In the genomic region with DNA sequence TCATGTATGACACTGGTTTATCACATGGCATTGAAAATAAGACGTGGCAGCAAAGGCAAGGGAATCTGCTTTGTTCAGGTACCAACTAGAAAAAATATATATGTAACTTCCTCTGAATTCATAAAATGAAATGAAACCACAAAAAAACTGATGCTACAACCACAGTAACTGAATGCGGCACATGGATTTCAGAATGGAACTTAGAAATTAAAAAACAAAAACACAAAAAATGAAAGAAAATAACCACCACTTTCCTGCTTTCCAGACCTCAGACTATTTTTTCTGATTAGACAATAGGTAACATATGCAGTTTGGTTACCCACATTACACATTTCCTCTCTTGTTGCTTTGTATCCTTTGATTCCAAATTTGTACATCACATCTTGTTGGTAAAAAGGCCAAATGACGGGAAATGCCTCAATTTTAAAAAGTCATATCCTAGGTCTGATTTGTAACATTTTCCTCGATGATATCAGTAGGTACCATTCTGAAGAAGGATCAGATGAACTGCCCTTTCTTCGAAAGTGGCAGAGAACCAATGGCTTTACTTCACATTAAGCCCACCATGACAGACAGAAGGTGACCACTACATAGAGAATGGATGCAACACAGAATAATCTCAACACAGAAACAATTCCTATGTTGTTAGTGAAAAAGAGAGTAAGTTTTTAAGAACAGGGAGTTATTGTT, we compare ENCODE assay signal across 31 cellular contexts. TPM values are rescaled to one million over a fixed set of nuclear protein-coding genes. Genes with fewer than 3 reads are reported as not detected.
A peak's percentile ranks its signal among the peaks of the same experiment; 100 is the strongest.
DNase-seq lines count a peak whose midpoint lies in the region; ATAC-seq, FAIRE-seq and TF ChIP-seq lines count a peak whose summit lies in the region.
"Had no signal": no experiment of that assay in that cellular context is flagged by ENCODE, and none has a peak within 500 bp of the region (broad histone marks: within the 10 kb centered on the region; RNA-seq: fewer than 3 reads in every experiment).

No MANE protein-coding gene starts in this region.

- peak overlapping the region; percentile 94 for H3K27ac Mint-ChIP-seq in activated CD4-positive, alpha-beta T cell treated with anti-CD3 and anti-CD28 coated beads, Interleukin-2, amount 10 ng/mL, durations not matched to agents 24 days and 14 days
- peak overlapping the region; percentile 80 for H3K27ac Mint-ChIP-seq in activated T-helper 17 cell treated with anti-CD3 and anti-CD28 coated beads, Interleukin-2, amount 50 U/mL, for 72 hours
- H3K27ac Mint-ChIP-seq in naive thymus-derived CD4-positive, alpha-beta T cell, result peak overlapping the region; percentile 88 to 98 (median 91)
- H3K27ac Mint-ChIP-seq: IgD-negative memory B cell, type B pancreatic cell had no signal

- intact Hi-C loops in activated CD4-positive, alpha-beta T cell treated with anti-CD3 and anti-CD28 coated beads, Interleukin-2, amount 10 ng/mL, durations not matched to agents 24 days and 14 days (cut with micrococcal nuclease), result loop anchor here (1.0 to 2.0 kb wide), 2 partner anchors 20 to 39 kb away; no protein-coding TSS in a partner anchor
- intact Hi-C loops in naive thymus-derived CD4-positive, alpha-beta T cell (cut with micrococcal nuclease), result loop anchor here in 1 of 2 donors (1.0 to 2.0 kb wide), 2 partner anchors 11 to 18 kb away; partner anchors contain the start of gene PDCL

- no peaks in the 10 kb centered on the region for H3K27me3 Mint-ChIP-seq in activated CD4-positive, alpha-beta T cell treated with anti-CD3 and anti-CD28 coated beads, Interleukin-2, amount 10 ng/mL, durations not matched to agents 24 days and 14 days
- H3K27me3 Mint-ChIP-seq in activated T-helper 17 cell treated with anti-CD3 and anti-CD28 coated beads, Interleukin-2, amount 50 U/mL, for 72 hours, result no peaks in the 10 kb centered on the region
- no peaks in the 10 kb centered on the region for H3K27me3 Mint-ChIP-seq in naive thymus-derived CD4-positive, alpha-beta T cell
- H3K27me3 Mint-ChIP-seq: IgD-negative memory B cell, type B pancreatic cell had no signal

- peak overlapping the region; percentile 66 for H3K27ac ChIP-seq in naive thymus-derived CD4-positive, alpha-beta T cell (ENCODE audit: low read depth, low read length)
- H3K27ac ChIP-seq: SJCRH30, VCaP had no signal

- peaks cover 0 to 18% (median 13%) of the 10 kb centered on the region in 3 experiments for H3K36me3 ChIP-seq in naive thymus-derived CD4-positive, alpha-beta T cell (ENCODE audit: control insufficient read depth in 2 of 3, insufficient read depth in 3 of 3, low read length in 3 of 3)

- TF ChIP-seq POLR2A in H54 (IDR thresholded peaks at IDR 0.05; ENCODE audit: low read depth, low read length), result no peak

- peak overlapping the region; percentile 44 for H3K4me3 Mint-ChIP-seq in activated CD4-positive, alpha-beta T cell treated with anti-CD3 and anti-CD28 coated beads, Interleukin-2, amount 10 ng/mL, durations not matched to agents 24 days and 14 days
- H3K4me3 Mint-ChIP-seq in activated T-helper 17 cell treated with anti-CD3 and anti-CD28 coated beads, Interleukin-2, amount 50 U/mL, for 72 hours, result peak overlapping the region; percentile 43
- H3K4me3 Mint-ChIP-seq in naive thymus-derived CD4-positive, alpha-beta T cell, result peak overlapping the region in 8 of 10 donors; percentile 19 to 75 (median 54)
- H3K4me3 Mint-ChIP-seq: IgD-negative memory B cell, type B pancreatic cell had no signal

- H3K4me1 ChIP-seq in naive thymus-derived CD4-positive, alpha-beta T cell (ENCODE audit: control insufficient read depth in 2 of 2, insufficient read depth in 2 of 2, low read length in 2 of 2), result peaks cover 0 to 17% of the 10 kb centered on the region in 2 donors
- H3K4me1 ChIP-seq: SJCRH30 had no signal

- DNase-seq in activated CD4-positive, alpha-beta T cell treated with anti-CD3 and anti-CD28 coated beads, Interleukin-2, amount 10 ng/mL, durations not matched to agents 24 days and 14 days, result no peak
- DNase-seq in activated CD4-positive, alpha-beta T cell treated with anti-CD3 and anti-CD28 coated beads for 4 hours, result no peak
- no peak for DNase-seq in H54 (ENCODE audit: insufficient read length, low spot score)
- peak in 7 of 9 donors; percentile 39 to 87 (median 82) for DNase-seq in naive thymus-derived CD4-positive, alpha-beta T cell
- DNase-seq in stimulated activated CD4-positive, alpha-beta T cell treated with anti-CD3 and anti-CD28 coated beads, Interleukin-4, amount 100 ng/mL, for 4 hours, result no peak
- DNase-seq: 8988T; activated effector memory CD4-positive, alpha-beta T cell treated with Interleukin-2 at 50 U/mL for 16 hours; AML-193; aorta; GOT3; head of caudate nucleus; left cardiac atrium; mesendoderm; MG63; NCI-H1436 treated with DMSO at 0.1 percent for 48 hours; NCI-H510A treated with DMSO at 0.1 percent for 48 hours; retina; SJCRH30; stimulated activated CD4-positive, alpha-beta T cell treated with anti-CD3 and anti-CD28 coated beads, Interleukin-4, amount 100 ng/mL, for 24 hours had no signal

- ATAC-seq in activated T-helper 17 cell treated with anti-CD3 and anti-CD28 coated beads, Interleukin-2, amount 50 U/mL, for 72 hours (replicated peaks), result peak; percentile 63
- ATAC-seq in naive thymus-derived CD4-positive, alpha-beta T cell, result peak; percentile 85
- ATAC-seq in SK-N-SH treated with all-trans-retinoic acid at 6 μM for 48 hours (no peak), HG03469 (IDR thresholded peaks at IDR 0.05; ENCODE audit: unreplicated experiment) (no peak)
- ATAC-seq: left cardiac atrium had no signal

- CTCF ChIA-PET in naive thymus-derived CD4-positive, alpha-beta T cell (lab: Charles Lee), result no interaction called here

- H3K27me3 ChIP-seq in naive thymus-derived CD4-positive, alpha-beta T cell (ENCODE audit: control insufficient read depth in 2 of 2, insufficient read depth in 2 of 2, low read length in 2 of 2), result no peaks in the 10 kb centered on the region
- H3K27me3 ChIP-seq: MG63, SJCRH30 had no signal

- POLR2A ChIA-PET in naive thymus-derived CD4-positive, alpha-beta T cell (lab: Charles Lee), result interaction anchor here (0.6 kb wide), 1 partner anchor 11 kb away, joined by 3 read pairs; no protein-coding TSS in a partner anchor

- no peaks in the 10 kb centered on the region for H3K9me3 ChIP-seq in naive thymus-derived CD4-positive, alpha-beta T cell (ENCODE audit: control insufficient read depth in 2 of 3, low read length in 3 of 3)
- H3K9me3 ChIP-seq: MG63, SJCRH30 had no signal

- H3K4me1 Mint-ChIP-seq in activated CD4-positive, alpha-beta T cell treated with anti-CD3 and anti-CD28 coated beads, Interleukin-2, amount 10 ng/mL, durations not matched to agents 24 days and 14 days, result peaks cover 31% of the 10 kb centered on the region
- peaks cover 29% of the 10 kb centered on the region for H3K4me1 Mint-ChIP-seq in activated T-helper 17 cell treated with anti-CD3 and anti-CD28 coated beads, Interleukin-2, amount 50 U/mL, for 72 hours
- peaks cover 20 to 66% (median 41%) of the 10 kb centered on the region in 7 donors for H3K4me1 Mint-ChIP-seq in naive thymus-derived CD4-positive, alpha-beta T cell

- FAIRE-seq in H54 (lab: Jason Lieb, UNC), result peak; percentile 88
- FAIRE-seq: D721Med, RCC 7860 had no signal

- no peak overlapping the region for H3K4me3 ChIP-seq in naive thymus-derived CD4-positive, alpha-beta T cell (ENCODE audit: low read length)
- H3K4me3 ChIP-seq: MG63, SJCRH30 had no signal

- H3K9me3 Mint-ChIP-seq in activated CD4-positive, alpha-beta T cell treated with anti-CD3 and anti-CD28 coated beads, Interleukin-2, amount 10 ng/mL, durations not matched to agents 24 days and 14 days, result peaks cover 3% of the 10 kb centered on the region
- no peaks in the 10 kb centered on the region for H3K9me3 Mint-ChIP-seq in activated T-helper 17 cell treated with anti-CD3 and anti-CD28 coated beads, Interleukin-2, amount 50 U/mL, for 72 hours
- H3K9me3 Mint-ChIP-seq in naive thymus-derived CD4-positive, alpha-beta T cell, result peaks cover 0 to 2% (median 0%) of the 10 kb centered on the region in 11 donors

- H3K36me3 Mint-ChIP-seq in activated CD4-positive, alpha-beta T cell treated with anti-CD3 and anti-CD28 coated beads, Interleukin-2, amount 10 ng/mL, durations not matched to agents 24 days and 14 days (ENCODE audit: low read depth), result peaks cover 51% of the 10 kb centered on the region
- peaks cover 57% of the 10 kb centered on the region for H3K36me3 Mint-ChIP-seq in activated T-helper 17 cell treated with anti-CD3 and anti-CD28 coated beads, Interleukin-2, amount 50 U/mL, for 72 hours (ENCODE audit: low read depth)
- H3K36me3 Mint-ChIP-seq in naive thymus-derived CD4-positive, alpha-beta T cell, result peaks cover 6 to 47% (median 17%) of the 10 kb centered on the region in 5 donors

TF ChIP-seq in SK-N-SH treated with all-trans-retinoic acid at 6 μM for 48 hours, 23 proteins besides CTCF, POLR2A, EP300 and RAD21 (continues in another document):
- TF ChIP-seq TOX (CRISPR knock-in tag; IDR thresholded peaks at IDR 0.05; ENCODE audit: borderline replicate concordance) (no peak), ZNF565 (CRISPR knock-in tag; conservative IDR thresholded peaks at IDR 0.05; ENCODE audit: low read depth) (no peak), ZFP30 (CRISPR knock-in tag; IDR thresholded peaks at IDR 0.05) (no peak), ARNTL (CRISPR knock-in tag; IDR thresholded peaks at IDR 0.05; ENCODE audit: borderline replicate concordance, low read depth) (no peak), ISL1 (CRISPR knock-in tag; IDR thresholded peaks at IDR 0.05) (no peak)

RNA-seq across cellular contexts. Expression of gene PDCL, which starts 18.1 kb away (rescaled TPM):
- total RNA-seq in activated CD4-positive, alpha-beta T cell treated with anti-CD3 and anti-CD28 coated beads, Interleukin-2, amount 10 ng/mL, durations not matched to agents 24 days and 14 days, result 21.1 TPM in 2 replicates
- 10 to 100 TPM; 15.4 to 24.0 TPM for total RNA-seq in activated T-helper 17 cell treated with anti-CD3 and anti-CD28 coated beads, Interleukin-2, amount 50 U/mL, for 72 hours
- total RNA-seq in naive thymus-derived CD4-positive, alpha-beta T cell, result 10 to 100 TPM; 13.6 to 25.8 (median 18.1) TPM
- 10 to 100 TPM in 1 of 2 donors, 1 to 10 TPM in 1; 8.8 to 10.5 TPM for polyA plus RNA-seq in naive thymus-derived CD4-positive, alpha-beta T cell

RNA-seq across cellular contexts. Expression of gene OR1K1, which starts 46.6 kb away (rescaled TPM):
- total RNA-seq in activated CD4-positive, alpha-beta T cell treated with anti-CD3 and anti-CD28 coated beads, Interleukin-2, amount 10 ng/mL, durations not matched to agents 24 days and 14 days, result not detected in 2 replicates
- total RNA-seq in activated T-helper 17 cell treated with anti-CD3 and anti-CD28 coated beads, Interleukin-2, amount 50 U/mL, for 72 hours, result not detected
- not detected for total RNA-seq in naive thymus-derived CD4-positive, alpha-beta T cell
- not detected for polyA plus RNA-seq in naive thymus-derived CD4-positive, alpha-beta T cell
- total RNA-seq: aorta; cardiac septum; dermis microvascular lymphatic vessel endothelial cell; left cardiac atrium; osteocyte; SJCRH30; T-helper 2 cell treated with Interferon-gamma antibody and Interleukin-4, amounts not matched to agents 100 ng/mL and 5 ng/mL, for 36 hours had no signal
- polyA plus RNA-seq: aorta, IgD-negative memory B cell had no signal

RNA-seq across cellular contexts. Expression of gene OR5C1, which starts 57.8 kb away (rescaled TPM):
- not detected in 2 replicates for total RNA-seq in activated CD4-positive, alpha-beta T cell treated with anti-CD3 and anti-CD28 coated beads, Interleukin-2, amount 10 ng/mL, durations not matched to agents 24 days and 14 days
- not detected for total RNA-seq in activated T-helper 17 cell treated with anti-CD3 and anti-CD28 coated beads, Interleukin-2, amount 50 U/mL, for 72 hours
- not detected for total RNA-seq in naive thymus-derived CD4-positive, alpha-beta T cell
- not detected for polyA plus RNA-seq in naive thymus-derived CD4-positive, alpha-beta T cell
- total RNA-seq: aorta; cardiac septum; dermis microvascular lymphatic vessel endothelial cell; left cardiac atrium; osteocyte; SJCRH30; T-helper 2 cell treated with Interferon-gamma antibody and Interleukin-4, amounts not matched to agents 100 ng/mL and 5 ng/mL, for 36 hours had no signal
- polyA plus RNA-seq: aorta, IgD-negative memory B cell had no signal

RNA-seq across cellular contexts. Expression of gene RC3H2, which starts 58.6 kb away (rescaled TPM):
- total RNA-seq in activated CD4-positive, alpha-beta T cell treated with anti-CD3 and anti-CD28 coated beads, Interleukin-2, amount 10 ng/mL, durations not matched to agents 24 days and 14 days, result 39.7 and 40.2 TPM in 2 replicates
- total RNA-seq in activated T-helper 17 cell treated with anti-CD3 and anti-CD28 coated beads, Interleukin-2, amount 50 U/mL, for 72 hours, result 10 to 100 TPM; 41.2 to 46.5 TPM
- total RNA-seq in naive thymus-derived CD4-positive, alpha-beta T cell, result 10 to 100 TPM; 52.3 to 66.4 (median 57.0) TPM
- 10 to 100 TPM; 18.7 to 25.3 TPM for polyA plus RNA-seq in naive thymus-derived CD4-positive, alpha-beta T cell

Comparison
In these comparisons a context has a peak if more than half of its experiments do, and no peak if none do; other contexts are left out.
1. DNase-seq: peak in naive thymus-derived CD4-positive, alpha-beta T cell (7 of 9); none in activated CD4-positive, alpha-beta T cell treated with anti-CD3 and anti-CD28 coated beads, Interleukin-2, amount 10 ng/mL, durations not matched to agents 24 days and 14 days (single experiment), activated CD4-positive, alpha-beta T cell treated with anti-CD3 and anti-CD28 coated beads for 4 hours (0 of 2), H54 (single experiment) and stimulated activated CD4-positive, alpha-beta T cell treated with anti-CD3 and anti-CD28 coated beads, Interleukin-4, amount 100 ng/mL, for 4 hours (0 of 2).
2. ATAC-seq: peak in activated T-helper 17 cell treated with anti-CD3 and anti-CD28 coated beads, Interleukin-2, amount 50 U/mL, for 72 hours (single experiment) and naive thymus-derived CD4-positive, alpha-beta T cell (single experiment); none in SK-N-SH treated with all-trans-retinoic acid at 6 μM for 48 hours (single experiment) and HG03469 (single experiment).
3. Peak in every context shown above with its lines, with median percentiles within 50 percentile points of each other: H3K27ac Mint-ChIP-seq and H3K4me3 Mint-ChIP-seq.